In genomic region chr11:62922189-62922589, GRCh38 we compare ENCODE assay signal across 14 cellular contexts. TPM values are rescaled to one million over a fixed set of nuclear protein-coding genes. Genes with fewer than 3 reads are reported as not detected.
DNase-seq lines count a peak whose midpoint lies in the region; ATAC-seq, FAIRE-seq and TF ChIP-seq lines count a peak whose summit lies in the region.
"Had no signal": no experiment of that assay in that cellular context is flagged by ENCODE, and none has a peak within 500 bp of the region (broad histone marks: within the 10 kb centered on the region; RNA-seq: fewer than 3 reads in every experiment).

No MANE protein-coding gene starts in this region.

- H3K4me1 Mint-ChIP-seq in naive thymus-derived CD8-positive, alpha-beta T cell = peaks cover 9 to 34% (median 30%) of the 10 kb centered on the region in 4 donors

- peak overlapping the region in 9 of 10 donors; percentile 46 to 77 (median 64) for H3K4me3 Mint-ChIP-seq in naive thymus-derived CD8-positive, alpha-beta T cell
- H3K4me3 Mint-ChIP-seq: activated CD8-positive, alpha-beta memory T cell treated with anti-CD3 and anti-CD28 coated beads, Interleukin-2, amount 10 ng/mL, durations not matched to agents 7 days and 5 days had no signal

- POLR2A ChIA-PET in naive thymus-derived CD8-positive, alpha-beta T cell (lab: Charles Lee) = no interaction called here

- ATAC-seq in naive thymus-derived CD8-positive, alpha-beta T cell = no peak
- ATAC-seq in right cardiac atrium = no peak
- no peak for ATAC-seq in HG03520 (IDR thresholded peaks at IDR 0.05; ENCODE audit: unreplicated experiment)
- ATAC-seq: activated CD8-positive, alpha-beta memory T cell treated with anti-CD3 and anti-CD28 coated beads, Interleukin-2, amount 10 ng/mL, durations not matched to agents 7 days and 5 days had no signal

- H3K4me2 ChIP-seq in BLaER1 treated with 17β-estradiol and CSF1 and Interleukin-3, amounts not matched to agents 10 nM and 100 nM = peak overlapping the region in 10 of 11 experiments; percentile 21 to 93 (median 57); a peak in 16 of 22 replicates

- peaks cover 19 to 57% (median 29%) of the 10 kb centered on the region in 5 donors for H3K27me3 Mint-ChIP-seq in naive thymus-derived CD8-positive, alpha-beta T cell

- no peak for TF ChIP-seq CTCF in bronchial epithelial cell (IDR thresholded peaks at IDR 0.05; ENCODE audit: insufficient read depth, low read length, severe bottlenecking)

- peak; percentile 56 for DNase-seq in H7
- peak; percentile 13 for DNase-seq in bronchial epithelial cell (ENCODE audit: low read depth)
- DNase-seq in naive thymus-derived CD8-positive, alpha-beta T cell = no peak
- DNase-seq in right cardiac atrium = no peak
- DNase-seq in NCI-H748 (lab: John Stamatoyannopoulos, UW; ENCODE audit: unreplicated experiment) = no peak
- no peak for DNase-seq in NCI-H187 (lab: John Stamatoyannopoulos, UW)
- DNase-seq: activated CD8-positive, alpha-beta memory T cell treated with anti-CD3 and anti-CD28 coated beads, Interleukin-2, amount 10 ng/mL, durations not matched to agents 7 days and 5 days; NCI-H2227 treated with DMSO at 0.1 percent for 48 hours had no signal

- peak; percentile 32 for FAIRE-seq in bronchial epithelial cell (lab: Jason Lieb, UNC)

- H3K9ac ChIP-seq in BLaER1 treated with 17β-estradiol and CSF1 and Interleukin-3, amounts not matched to agents 10 nM and 100 nM = no peak overlapping the region

- H3K27ac ChIP-seq in BLaER1 treated with 17β-estradiol and CSF1 and Interleukin-3, amounts not matched to agents 10 nM and 100 nM = no peak overlapping the region
- no peak overlapping the region for H3K27ac ChIP-seq in right cardiac atrium (ENCODE audit: low read length)

- H4K20me1 ChIP-seq in BLaER1 treated with 17β-estradiol and CSF1 and Interleukin-3, amounts not matched to agents 10 nM and 100 nM = peaks cover 0 to 26% (median 0%) of the 10 kb centered on the region in 11 experiments; a peak in 6 of 22 replicates

- intact Hi-C loops in right cardiac atrium (cut with DNase I) = no loop called here

- H3K9me3 Mint-ChIP-seq in naive thymus-derived CD8-positive, alpha-beta T cell = no peaks in the 10 kb centered on the region

- H3K27me3 ChIP-seq in BLaER1 treated with 17β-estradiol and CSF1 and Interleukin-3, amounts not matched to agents 10 nM and 100 nM = peaks cover 52 to 64% (median 55%) of the 10 kb centered on the region in 11 experiments
- H3K27me3 ChIP-seq in H7 (ENCODE audit: control insufficient read depth, insufficient read depth, low read length) (peaks cover 49% of the 10 kb centered on the region), bronchial epithelial cell (ENCODE audit: control insufficient read depth, insufficient read depth, low read length) (peaks cover 50% of the 10 kb centered on the region), right cardiac atrium (ENCODE audit: control insufficient read depth, insufficient read depth) (no peaks in the 10 kb centered on the region)

- no peak overlapping the region for H3K4me3 ChIP-seq in BLaER1 treated with 17β-estradiol and CSF1 and Interleukin-3, amounts not matched to agents 10 nM and 100 nM
- H3K4me3 ChIP-seq in H7 (ENCODE audit: insufficient read depth, low read depth, low read length) (no peak overlapping the region), bronchial epithelial cell (ENCODE audit: low read depth, low read length) (no peak overlapping the region), right cardiac atrium (ENCODE audit: low read length) (no peak overlapping the region)

- H3K27ac Mint-ChIP-seq in naive thymus-derived CD8-positive, alpha-beta T cell = peak overlapping the region in 3 of 10 donors; percentile 23 to 59 (median 26)
- H3K27ac Mint-ChIP-seq: activated CD8-positive, alpha-beta memory T cell treated with anti-CD3 and anti-CD28 coated beads, Interleukin-2, amount 10 ng/mL, durations not matched to agents 7 days and 5 days had no signal

- H3K36me3 Mint-ChIP-seq in naive thymus-derived CD8-positive, alpha-beta T cell = no peaks in the 10 kb centered on the region
- H3K36me3 Mint-ChIP-seq: activated CD8-positive, alpha-beta memory T cell treated with anti-CD3 and anti-CD28 coated beads, Interleukin-2, amount 10 ng/mL, durations not matched to agents 7 days and 5 days had no signal

- H3K36me3 ChIP-seq in BLaER1 treated with 17β-estradiol and CSF1 and Interleukin-3, amounts not matched to agents 10 nM and 100 nM = no peaks in the 10 kb centered on the region
- H3K36me3 ChIP-seq in H7 (replicated peaks; ENCODE audit: control insufficient read depth, insufficient read depth, low read length) = no peaks in the 10 kb centered on the region
- H3K36me3 ChIP-seq in bronchial epithelial cell (ENCODE audit: control insufficient read depth, insufficient read depth, low read length) = no peaks in the 10 kb centered on the region

- 53% methylated on average over 4 of the region's 4 CpGs for WGBS in right cardiac atrium

- H3K4me1 ChIP-seq in BLaER1 treated with 17β-estradiol and CSF1 and Interleukin-3, amounts not matched to agents 10 nM and 100 nM = peaks cover 10 to 57% (median 44%) of the 10 kb centered on the region in 10 experiments; a peak in 18 of 20 replicates
- no peaks in the 10 kb centered on the region for H3K4me1 ChIP-seq in right cardiac atrium (ENCODE audit: control insufficient read depth, insufficient read depth, low read length)

- peaks cover 0 to 8% (median 0%) of the 10 kb centered on the region in 11 experiments; a peak in 3 of 22 replicates for H3K9me3 ChIP-seq in BLaER1 treated with 17β-estradiol and CSF1 and Interleukin-3, amounts not matched to agents 10 nM and 100 nM (replicated peaks in 1 of 11)
- no peaks in the 10 kb centered on the region for H3K9me3 ChIP-seq in right cardiac atrium (ENCODE audit: control insufficient read depth, low read length)

RNA-seq across cellular contexts. Expression of gene CHRM1, which starts 1.0 kb away (rescaled TPM):
- total RNA-seq in H7 (2014; rRNA removed; shearing (Covaris generic)) = not detected in 2 replicates
- total RNA-seq in bronchial epithelial cell = not detected in 2 replicates
- total RNA-seq in naive thymus-derived CD8-positive, alpha-beta T cell = not detected
- not detected for polyA plus RNA-seq in naive thymus-derived CD8-positive, alpha-beta T cell
- under 1 TPM in 2 of 4 donors, not detected in 2; 0.09 to 0.24 TPM for total RNA-seq in right cardiac atrium
- polyA plus RNA-seq in right cardiac atrium = 0.07 TPM
- total RNA-seq: activated CD8-positive, alpha-beta memory T cell treated with anti-CD3 and anti-CD28 coated beads, Interleukin-2, amount 10 ng/mL, durations not matched to agents 7 days and 5 days; kidney epithelial cell; myocyte; RPMI7951; subcutaneous adipose tissue had no signal

RNA-seq across cellular contexts. Expression of gene SLC3A2, which starts 41.5 kb away (rescaled TPM):
- 271 and 340 TPM in 2 replicates for total RNA-seq in H7 (2014; rRNA removed; shearing (Covaris generic))
- total RNA-seq in bronchial epithelial cell (1,292 and 1,548 TPM in 2 replicates), right cardiac atrium (10 to 100 TPM; 40.2 to 64.1 (median 40.5) TPM)
- 100 to 1,000 TPM; 352 to 353 TPM for total RNA-seq in naive thymus-derived CD8-positive, alpha-beta T cell
- polyA plus RNA-seq in naive thymus-derived CD8-positive, alpha-beta T cell = 100 to 1,000 TPM; 119 to 164 (median 125) TPM
- 28.1 TPM for polyA plus RNA-seq in right cardiac atrium

Comparison
In these comparisons a context has a peak if more than half of its experiments do, and no peak if none do; other contexts are left out.
1. DNase-seq: peak in H7 (single experiment) and bronchial epithelial cell (single experiment); none in naive thymus-derived CD8-positive, alpha-beta T cell (0 of 10), right cardiac atrium (0 of 3), NCI-H748 (single experiment) and NCI-H187 (0 of 2).